Comparison of ENCODE assay signal across 13 cellular contexts in genomic region chr15:89749526-89749925, GRCh38. TPM values are rescaled to one million over a fixed set of nuclear protein-coding genes. Genes with fewer than 3 reads are reported as not detected.
A peak's percentile ranks its signal among the peaks of the same experiment; 100 is the strongest.
DNase-seq lines count a peak whose midpoint lies in the region; ATAC-seq and TF ChIP-seq lines count a peak whose summit lies in the region.
"Had no signal": no experiment of that assay in that cellular context is flagged by ENCODE, and none has a peak within 500 bp of the region (broad histone marks: within the 10 kb centered on the region; RNA-seq: fewer than 3 reads in every experiment).

No MANE protein-coding gene starts in this region.

- TF ChIP-seq CTCF in lower leg skin (IDR thresholded peaks at IDR 0.05), result no peak

- H3K9me3 ChIP-seq in stomach smooth muscle (ENCODE audit: control insufficient read depth in 2 of 2, low read length in 2 of 2), result no peaks in the 10 kb centered on the region
- H3K9me3 ChIP-seq: mucosa of descending colon, tibial nerve had no signal

- H3K27ac Mint-ChIP-seq in activated CD8-positive, alpha-beta memory T cell treated with anti-CD3 and anti-CD28 coated beads, Interleukin-2, amount 10 ng/mL, durations not matched to agents 7 days and 5 days, result no peak overlapping the region
- H3K27ac Mint-ChIP-seq in activated T-helper 1 cell treated with anti-CD3 and anti-CD28 coated beads, Interleukin-12 subunit alpha, Interleukin-12 subunit beta, Interleukin-2, Interleukin-4 antibody, amounts not matched to agents 30 ng/mL and 10 ng/mL and 1 ng/mL, durations not matched to agents 14 hours and 24 hours and 36 hours, result no peak overlapping the region
- no peak overlapping the region for H3K27ac Mint-ChIP-seq in immature natural killer cell

- CTCF ChIA-PET in activated CD8-positive, alpha-beta memory T cell treated with anti-CD3 and anti-CD28 coated beads, Interleukin-2, amount 10 ng/mL, durations not matched to agents 7 days and 5 days (lab: Charles Lee), result interaction anchor here (1.4 to 4.9 kb wide), 5 partner anchors 9 to 149 kb away, joined by 3 to 29 read pairs (median 8); no protein-coding TSS in a partner anchor

- no peak for DNase-seq in activated CD8-positive, alpha-beta memory T cell treated with anti-CD3 and anti-CD28 coated beads, Interleukin-2, amount 10 ng/mL, durations not matched to agents 7 days and 5 days
- no peak for DNase-seq in activated CD8-positive, alpha-beta memory T cell treated with anti-CD3 and anti-CD28 coated beads for 24 hours
- DNase-seq in activated T-helper 1 cell treated with anti-CD3 and anti-CD28 coated beads, Interleukin-12 subunit alpha, Interleukin-12 subunit beta, Interleukin-2, Interleukin-4 antibody, amounts not matched to agents 30 ng/mL and 10 ng/mL and 1 ng/mL, durations not matched to agents 14 hours and 24 hours and 36 hours (ENCODE audit: low spot score), result no peak
- DNase-seq in immature natural killer cell (no peak), hippocampal formation (lab: John Stamatoyannopoulos, UW) (no peak), lower leg skin (ENCODE audit: low spot score in 2 of 2) (no peak), left lobe of liver (ENCODE audit: low spot score) (no peak)
- DNase-seq: activated CD4-positive, alpha-beta T cell treated with anti-CD3 and anti-CD28 coated beads for 1 hour; NCI-H2081 treated with DMSO at 0.1 percent for 48 hours had no signal

- intact Hi-C loops in activated T-helper 1 cell treated with anti-CD3 and anti-CD28 coated beads, Interleukin-12 subunit alpha, Interleukin-12 subunit beta, Interleukin-2, Interleukin-4 antibody, amounts not matched to agents 30 ng/mL and 10 ng/mL and 1 ng/mL, durations not matched to agents 14 hours and 24 hours and 36 hours (cut with micrococcal nuclease), result no loop called here
- intact Hi-C loops in lower leg skin (cut with DNase I; ENCODE audit: low total_unique reads), result loop anchor here (5.0 kb wide), 1 partner anchor 1363 kb away; no protein-coding TSS in a partner anchor

- H3K4me1 ChIP-seq in stomach smooth muscle (ENCODE audit: control insufficient read depth, insufficient read depth, low read length), result peaks cover 16% of the 10 kb centered on the region

- peak overlapping the region; percentile 64 for H3K4me3 Mint-ChIP-seq in activated CD8-positive, alpha-beta memory T cell treated with anti-CD3 and anti-CD28 coated beads, Interleukin-2, amount 10 ng/mL, durations not matched to agents 7 days and 5 days
- peak overlapping the region; percentile 84 for H3K4me3 Mint-ChIP-seq in activated T-helper 1 cell treated with anti-CD3 and anti-CD28 coated beads, Interleukin-12 subunit alpha, Interleukin-12 subunit beta, Interleukin-2, Interleukin-4 antibody, amounts not matched to agents 30 ng/mL and 10 ng/mL and 1 ng/mL, durations not matched to agents 14 hours and 24 hours and 36 hours
- H3K4me3 Mint-ChIP-seq in immature natural killer cell, result peak overlapping the region; percentile 62 to 80 (median 79)

- no peak overlapping the region for H3K27ac ChIP-seq in stomach smooth muscle (ENCODE audit: low read length)

- no peaks in the 10 kb centered on the region for H3K9me3 Mint-ChIP-seq in activated CD8-positive, alpha-beta memory T cell treated with anti-CD3 and anti-CD28 coated beads, Interleukin-2, amount 10 ng/mL, durations not matched to agents 7 days and 5 days (ENCODE audit: low read depth)
- no peaks in the 10 kb centered on the region for H3K9me3 Mint-ChIP-seq in activated T-helper 1 cell treated with anti-CD3 and anti-CD28 coated beads, Interleukin-12 subunit alpha, Interleukin-12 subunit beta, Interleukin-2, Interleukin-4 antibody, amounts not matched to agents 30 ng/mL and 10 ng/mL and 1 ng/mL, durations not matched to agents 14 hours and 24 hours and 36 hours
- no peaks in the 10 kb centered on the region for H3K9me3 Mint-ChIP-seq in immature natural killer cell

- no peak for ATAC-seq in activated CD8-positive, alpha-beta memory T cell treated with anti-CD3 and anti-CD28 coated beads, Interleukin-2, amount 10 ng/mL, durations not matched to agents 7 days and 5 days
- ATAC-seq in left lobe of liver, result no peak

- H3K27me3 ChIP-seq in stomach smooth muscle (ENCODE audit: control insufficient read depth in 1 of 2, insufficient read depth in 2 of 2, low read length in 2 of 2), result peaks cover 4 to 5% of the 10 kb centered on the region in 2 donors

- peak overlapping the region; percentile 47 to 61 for H3K9ac ChIP-seq in stomach smooth muscle (ENCODE audit: low read length in 2 of 2)

- no peaks in the 10 kb centered on the region for H3K36me3 Mint-ChIP-seq in activated CD8-positive, alpha-beta memory T cell treated with anti-CD3 and anti-CD28 coated beads, Interleukin-2, amount 10 ng/mL, durations not matched to agents 7 days and 5 days
- no peaks in the 10 kb centered on the region for H3K36me3 Mint-ChIP-seq in activated T-helper 1 cell treated with anti-CD3 and anti-CD28 coated beads, Interleukin-12 subunit alpha, Interleukin-12 subunit beta, Interleukin-2, Interleukin-4 antibody, amounts not matched to agents 30 ng/mL and 10 ng/mL and 1 ng/mL, durations not matched to agents 14 hours and 24 hours and 36 hours (ENCODE audit: low read depth)
- H3K36me3 Mint-ChIP-seq in immature natural killer cell, result no peaks in the 10 kb centered on the region

- no peak for TF ChIP-seq POLR2A in lower leg skin (IDR thresholded peaks at IDR 0.05)

- H3K36me3 ChIP-seq in stomach smooth muscle (ENCODE audit: control insufficient read depth in 2 of 2, insufficient read depth in 2 of 2, low read length in 2 of 2), result no peaks in the 10 kb centered on the region
- H3K36me3 ChIP-seq: tibial nerve had no signal

- H3K4me3 ChIP-seq in stomach smooth muscle (ENCODE audit: low read length in 2 of 2) (peak overlapping the region; percentile 67 to 73), lower leg skin (ENCODE audit: low read depth, poor library complexity, severe bottlenecking) (no peak overlapping the region)
- H3K4me3 ChIP-seq: mucosa of descending colon had no signal

- H3K27me3 Mint-ChIP-seq in activated CD8-positive, alpha-beta memory T cell treated with anti-CD3 and anti-CD28 coated beads, Interleukin-2, amount 10 ng/mL, durations not matched to agents 7 days and 5 days, result peaks cover 8% of the 10 kb centered on the region
- H3K27me3 Mint-ChIP-seq in activated T-helper 1 cell treated with anti-CD3 and anti-CD28 coated beads, Interleukin-12 subunit alpha, Interleukin-12 subunit beta, Interleukin-2, Interleukin-4 antibody, amounts not matched to agents 30 ng/mL and 10 ng/mL and 1 ng/mL, durations not matched to agents 14 hours and 24 hours and 36 hours (ENCODE audit: insufficient read depth), result peaks cover 23% of the 10 kb centered on the region
- peaks cover 1 to 9% (median 6%) of the 10 kb centered on the region in 3 donors for H3K27me3 Mint-ChIP-seq in immature natural killer cell (ENCODE audit: low read depth in 3 of 3)

- 81 to 84% methylated on average over 4 of the region's 4 CpGs for WGBS in lower leg skin, 2 donors

- H3K4me1 Mint-ChIP-seq in activated CD8-positive, alpha-beta memory T cell treated with anti-CD3 and anti-CD28 coated beads, Interleukin-2, amount 10 ng/mL, durations not matched to agents 7 days and 5 days, result peaks cover 2% of the 10 kb centered on the region
- no peaks in the 10 kb centered on the region for H3K4me1 Mint-ChIP-seq in activated T-helper 1 cell treated with anti-CD3 and anti-CD28 coated beads, Interleukin-12 subunit alpha, Interleukin-12 subunit beta, Interleukin-2, Interleukin-4 antibody, amounts not matched to agents 30 ng/mL and 10 ng/mL and 1 ng/mL, durations not matched to agents 14 hours and 24 hours and 36 hours (ENCODE audit: low read depth)
- peaks cover 6 to 8% of the 10 kb centered on the region in 2 donors for H3K4me1 Mint-ChIP-seq in immature natural killer cell

RNA-seq across cellular contexts. Expression of gene MESP1, which starts 1.5 kb away (rescaled TPM):
- 1 to 10 TPM; 3.1 to 5.1 TPM for total RNA-seq in activated CD8-positive, alpha-beta memory T cell treated with anti-CD3 and anti-CD28 coated beads, Interleukin-2, amount 10 ng/mL, durations not matched to agents 7 days and 5 days
- 4.6 and 6.6 TPM in 2 replicates for total RNA-seq in activated T-helper 1 cell treated with anti-CD3 and anti-CD28 coated beads, Interleukin-12 subunit alpha, Interleukin-12 subunit beta, Interleukin-2, Interleukin-4 antibody, amounts not matched to agents 30 ng/mL and 10 ng/mL and 1 ng/mL, durations not matched to agents 14 hours and 24 hours and 36 hours
- 1 to 10 TPM; 1.8 to 5.4 (median 4.5) TPM for polyA plus RNA-seq in immature natural killer cell
- 1 to 10 TPM in 3 of 4 donors, under 1 TPM in 1; 0.61 to 1.7 (median 1.3) TPM for total RNA-seq in lower leg skin
- total RNA-seq in left lobe of liver, result 3.1 TPM

RNA-seq across cellular contexts. Expression of gene MESP2, which starts 26.6 kb away (rescaled TPM):
- total RNA-seq in activated CD8-positive, alpha-beta memory T cell treated with anti-CD3 and anti-CD28 coated beads, Interleukin-2, amount 10 ng/mL, durations not matched to agents 7 days and 5 days, result not detected
- total RNA-seq in activated T-helper 1 cell treated with anti-CD3 and anti-CD28 coated beads, Interleukin-12 subunit alpha, Interleukin-12 subunit beta, Interleukin-2, Interleukin-4 antibody, amounts not matched to agents 30 ng/mL and 10 ng/mL and 1 ng/mL, durations not matched to agents 14 hours and 24 hours and 36 hours, result 0.10 TPM in 1 of 2 replicates, not detected in the other
- polyA plus RNA-seq in immature natural killer cell, result not detected
- total RNA-seq in lower leg skin, result 1 to 10 TPM in 1 of 4 donors, under 1 TPM in 1, not detected in 2; 0.45 to 1.1 TPM
- 0.15 TPM for total RNA-seq in left lobe of liver

RNA-seq across cellular contexts. Expression of gene WDR93, which starts 58.9 kb away (rescaled TPM):
- total RNA-seq in activated CD8-positive, alpha-beta memory T cell treated with anti-CD3 and anti-CD28 coated beads, Interleukin-2, amount 10 ng/mL, durations not matched to agents 7 days and 5 days, result not detected
- total RNA-seq in activated T-helper 1 cell treated with anti-CD3 and anti-CD28 coated beads, Interleukin-12 subunit alpha, Interleukin-12 subunit beta, Interleukin-2, Interleukin-4 antibody, amounts not matched to agents 30 ng/mL and 10 ng/mL and 1 ng/mL, durations not matched to agents 14 hours and 24 hours and 36 hours, result not detected in 2 replicates
- under 1 TPM in 2 of 3 donors, not detected in 1; 0.16 to 0.46 TPM for polyA plus RNA-seq in immature natural killer cell
- total RNA-seq in lower leg skin, result under 1 TPM in 2 of 4 donors, not detected in 2; 0.12 to 0.26 TPM
- total RNA-seq in left lobe of liver, result not detected
- total RNA-seq: cardiac septum had no signal

RNA-seq across cellular contexts. Expression of gene PEX11A, which starts 59.0 kb away (rescaled TPM):
- 1 to 10 TPM; 1.6 to 2.2 TPM for total RNA-seq in activated CD8-positive, alpha-beta memory T cell treated with anti-CD3 and anti-CD28 coated beads, Interleukin-2, amount 10 ng/mL, durations not matched to agents 7 days and 5 days
- 0.66 and 1.0 TPM in 2 replicates for total RNA-seq in activated T-helper 1 cell treated with anti-CD3 and anti-CD28 coated beads, Interleukin-12 subunit alpha, Interleukin-12 subunit beta, Interleukin-2, Interleukin-4 antibody, amounts not matched to agents 30 ng/mL and 10 ng/mL and 1 ng/mL, durations not matched to agents 14 hours and 24 hours and 36 hours
- 1 to 10 TPM; 3.1 to 5.9 (median 5.3) TPM for polyA plus RNA-seq in immature natural killer cell
- total RNA-seq in lower leg skin, result 10 to 100 TPM in 1 of 4 donors, 1 to 10 TPM in 3; 6.7 to 12.2 (median 8.8) TPM
- total RNA-seq in left lobe of liver, result 25.8 TPM
